Comparison of ENCODE assay signal across 8 cellular contexts in the genomic region with DNA sequence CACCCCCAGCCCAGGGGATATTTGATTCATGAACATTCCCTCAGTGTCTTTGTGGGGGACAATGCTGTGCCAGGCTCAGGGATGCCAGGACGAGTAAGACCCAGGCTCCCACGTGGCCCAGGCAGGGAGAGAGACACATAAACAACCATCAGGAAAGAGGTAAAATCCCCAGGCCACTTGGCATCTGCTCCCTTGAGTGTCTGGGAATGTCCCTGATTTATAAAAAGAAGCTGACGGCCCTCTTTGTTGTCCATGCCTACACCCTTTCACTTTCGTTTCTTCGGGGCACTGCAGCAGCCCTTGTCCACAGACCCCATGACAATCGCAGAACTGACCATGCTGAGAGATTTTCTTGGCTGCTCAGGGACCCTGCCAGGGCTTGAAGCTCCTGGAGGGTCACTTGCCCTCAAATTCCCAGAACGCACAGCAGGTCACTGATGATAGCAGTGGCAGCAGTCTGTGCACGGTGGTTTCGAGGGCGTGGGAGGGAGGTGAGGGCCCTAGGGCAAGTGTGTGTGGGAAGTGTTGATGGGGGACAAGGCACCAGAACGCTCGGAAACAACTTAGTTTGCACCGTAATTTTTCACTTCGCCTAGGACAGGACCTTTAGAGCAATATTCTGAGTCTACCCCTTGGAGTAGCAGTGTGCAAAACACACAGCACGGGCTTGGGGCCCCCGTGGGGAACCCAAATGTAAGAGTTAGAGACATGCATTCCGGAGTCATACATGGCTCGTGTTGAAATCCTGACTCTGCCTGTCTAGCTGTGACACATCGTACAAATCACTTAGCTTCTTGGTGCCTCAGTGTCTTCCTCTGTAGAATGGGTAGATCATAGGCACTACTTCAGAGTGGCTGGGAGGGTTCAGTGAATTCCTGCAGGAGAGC. TPM values are rescaled to one million over a fixed set of nuclear protein-coding genes. Genes with fewer than 3 reads are reported as not detected.
DNase-seq lines count a peak whose midpoint lies in the region; ATAC-seq, FAIRE-seq and TF ChIP-seq lines count a peak whose summit lies in the region.

No MANE protein-coding gene starts in this region.

- no peaks in the 10 kb centered on the region for H3K36me3 ChIP-seq in K562 (ENCODE audit: control insufficient read depth, insufficient read depth, low read length)
- no peaks in the 10 kb centered on the region for H3K36me3 ChIP-seq in lower lobe of right lung
- H3K36me3 ChIP-seq in stomach smooth muscle (ENCODE audit: control insufficient read depth in 2 of 2, insufficient read depth in 2 of 2, low read length in 2 of 2), result no peaks in the 10 kb centered on the region

- no peaks in the 10 kb centered on the region for H3K9me1 ChIP-seq in K562 (ENCODE audit: control insufficient read depth, insufficient read depth, low read length)

- WGBS in K562 (ENCODE audit: insufficient coverage, low coverage, missing lambda C conversion rate), result 1% methylated on average over 16 of the region's 19 CpGs

- H2AFZ ChIP-seq in K562 (ENCODE audit: low read depth, low read length), result peak overlapping the region; percentile 22; the same call in 1 of the 2 replicates

- POLR2A ChIA-PET in K562 (lab: Yijun Ruan, JAX), result interaction anchor here (1.0 kb wide), 1 partner anchor 43 kb away, joined by 4 read pairs; no protein-coding TSS in a partner anchor

- H3K9me3 ChIP-seq in K562 (replicated peaks; ENCODE audit: control insufficient read depth, insufficient read depth, low read depth, low read length), result no peaks in the 10 kb centered on the region
- no peaks in the 10 kb centered on the region for H3K9me3 ChIP-seq in lower lobe of right lung
- no peaks in the 10 kb centered on the region for H3K9me3 ChIP-seq in stomach smooth muscle (ENCODE audit: control insufficient read depth in 2 of 2, low read length in 2 of 2)

- CTCF ChIA-PET in Calu3 (lab: Charles Lee) (interaction anchor here (1.0 to 1.5 kb wide), 2 partner anchors 21 to 30 kb away, joined by 3 to 4 read pairs; no protein-coding TSS in a partner anchor), K562 (lab: Yijun Ruan, JAX; ENCODE audit: low intra/inter-chr PET ratio) (no interaction called here)

- TF ChIP-seq POLR2A in K562 (conservative IDR thresholded peaks at IDR 0.05), result no peak

- no peaks in the 10 kb centered on the region for H3K36me3 Mint-ChIP-seq in Calu3 (ENCODE audit: insufficient read depth, unreplicated experiment)

- H3K4me3 Mint-ChIP-seq in Calu3 (ENCODE audit: low read depth, unreplicated experiment), result peak overlapping the region; percentile 28

- FAIRE-seq in K562 (lab: Jason Lieb, UNC), result no peak

- DNase-seq in Calu3, result peak; percentile 34
- peak; percentile 76 for DNase-seq in M059J (ENCODE audit: low read depth)
- no peak for DNase-seq in K562 (ENCODE audit: extremely low read depth in 1 of 4, low spot score in 3 of 4)
- no peak for DNase-seq in lower lobe of right lung
- no peak for DNase-seq in DMS79 treated with DMSO at 0.1 percent for 48 hours (lab: John Stamatoyannopoulos, UW)
- DNase-seq in UCSD-AML1 (lab: John Stamatoyannopoulos, UW; ENCODE audit: unreplicated experiment), result no peak

- TF ChIP-seq CTCF in Calu3 (IDR thresholded peaks at IDR 0.05; ENCODE audit: unreplicated experiment) (no peak), K562 (IDR thresholded peaks at IDR 0.05 in 2 of 3, conservative IDR thresholded peaks at IDR 0.05 in 1 of 3; ENCODE audit: insufficient read depth in 2 of 3, low read depth in 1 of 3, low read length in 3 of 3) (no peak), lower lobe of right lung (IDR thresholded peaks at IDR 0.05) (no peak)

- H4K20me1 ChIP-seq in K562 (replicated peaks; ENCODE audit: control insufficient read depth, insufficient read depth, low read length), result no peaks in the 10 kb centered on the region; the same call in 1 of the 2 replicates

- intact Hi-C loops in Calu3 (cut with micrococcal nuclease; ENCODE audit: unreplicated experiment), result no loop called here
- intact Hi-C loops in K562 (cut with micrococcal nuclease), result no loop called here
- intact Hi-C loops in lower lobe of right lung (cut with DNase I), result no loop called here

- H3K27me3 ChIP-seq in K562 (ENCODE audit: control insufficient read depth in 2 of 2, insufficient read depth in 2 of 2, low read length in 2 of 2) (peaks cover 0 to 25% of the 10 kb centered on the region in 2 experiments; a peak in 3 of 5 replicates), lower lobe of right lung (ENCODE audit: low read depth) (no peaks in the 10 kb centered on the region), stomach smooth muscle (ENCODE audit: control insufficient read depth in 1 of 2, insufficient read depth in 2 of 2, low read length in 2 of 2) (no peaks in the 10 kb centered on the region)

- no peaks in the 10 kb centered on the region for H3K79me2 ChIP-seq in K562 (ENCODE audit: control insufficient read depth, insufficient read depth, low read length)

- no peaks in the 10 kb centered on the region for H3K9me3 Mint-ChIP-seq in Calu3 (ENCODE audit: low read depth, unreplicated experiment)

- H3K4me3 ChIP-seq in K562 (no peak overlapping the region), lower lobe of right lung (peak overlapping the region; percentile 57), stomach smooth muscle (ENCODE audit: low read length in 2 of 2) (peak overlapping the region; percentile 75 to 81)

- in situ Hi-C loops in K562 (cut with MboI), result no loop called here

- no peak for TF ChIP-seq EP300 in K562 (IDR thresholded peaks at IDR 0.05; ENCODE audit: low read length)

- no TSS peak for BruUV-seq in Calu3 (replicated peaks; lab: Mats Ljungman, UMichigan)
- no TSS peak for BruUV-seq in K562 (replicated peaks; lab: Mats Ljungman, UMichigan)

- peak overlapping the region; percentile 37 for H3K27ac Mint-ChIP-seq in Calu3 (ENCODE audit: unreplicated experiment)

- no peak for TF ChIP-seq RAD21 in K562 (CRISPR knock-in tag; conservative IDR thresholded peaks at IDR 0.05 in 1 of 2, IDR thresholded peaks at IDR 0.05 in 1 of 2)

- H3K4me1 ChIP-seq in K562 (replicated peaks in 1 of 2; ENCODE audit: control insufficient read depth in 2 of 2, insufficient read depth in 2 of 2, low read length in 2 of 2), result peaks cover 9 to 12% of the 10 kb centered on the region in 2 experiments; a peak in 4 of 5 replicates
- H3K4me1 ChIP-seq in lower lobe of right lung, result peaks cover 57% of the 10 kb centered on the region
- H3K4me1 ChIP-seq in stomach smooth muscle (ENCODE audit: control insufficient read depth, insufficient read depth, low read length), result peaks cover 27% of the 10 kb centered on the region

- H3K4me1 Mint-ChIP-seq in Calu3 (ENCODE audit: low read depth, unreplicated experiment), result peaks cover 37% of the 10 kb centered on the region

- H3K27ac ChIP-seq in K562 (ENCODE audit: extremely low read depth, low read depth, low read length), result no peak overlapping the region
- H3K27ac ChIP-seq in lower lobe of right lung, result peak overlapping the region; percentile 83
- peak overlapping the region; percentile 49 for H3K27ac ChIP-seq in stomach smooth muscle (ENCODE audit: low read length)

- peak overlapping the region; percentile 36 for H3K4me2 ChIP-seq in K562 (ENCODE audit: insufficient read depth, low read length)

- no peak overlapping the region for H3K9ac ChIP-seq in K562 (ENCODE audit: insufficient read depth in 1 of 2, low read depth in 2 of 2, low read length in 2 of 2)
- peak overlapping the region; percentile 59 to 64 for H3K9ac ChIP-seq in stomach smooth muscle (ENCODE audit: low read length in 2 of 2)

- peaks cover 5% of the 10 kb centered on the region for H3K27me3 Mint-ChIP-seq in Calu3 (ENCODE audit: unreplicated experiment)

- peak; percentile 40 for ATAC-seq in GM21390 (IDR thresholded peaks at IDR 0.05; ENCODE audit: unreplicated experiment)
- ATAC-seq in K562, result peak; percentile 28
- peak; percentile 69 to 81 for ATAC-seq in lower lobe of right lung

RNA-seq across cellular contexts. Expression of a gene that starts 4.7 kb away (rescaled TPM):
- total RNA-seq in Calu3 (2022), result 0.87 and 1.1 TPM in 2 replicates
- 0.07 and 0.34 TPM in 2 replicates for total RNA-seq in M059J (2014; rRNA removed; shearing (Covaris generic))
- total RNA-seq in K562 (2011; cell fraction: chromatin; rRNA removed; ENCODE audit: low replicate concordance), result not detected in 2 replicates
- total RNA-seq in K562 (2011; cell fraction: nucleolus; rRNA removed), result not detected in 2 replicates
- total RNA-seq in K562 (2011; cell fraction: nucleoplasm; rRNA removed), result not detected in 2 replicates
- not detected in 2 replicates for total RNA-seq in K562 (2014; rRNA removed)
- not detected in 2 replicates for total RNA-seq in K562 (2014; rRNA removed; fragmentation: Illumina TruSeq; extraction: Trizol)
- total RNA-seq in K562 (2015; rRNA removed; fragmentation: Illumina TruSeq; extraction: Trizol), result 0.04 TPM in 1 of 2 replicates, not detected in the other
- total RNA-seq in K562 (2021), result not detected in 2 replicates
- not detected in 2 replicates for polyA plus RNA-seq in K562 (2011; rRNA removed)
- not detected in 2 replicates for polyA plus RNA-seq in K562 (2011; cell fraction: cytosol; rRNA removed)
- polyA plus RNA-seq in K562 (2011; cell fraction: nucleus; rRNA removed), result not detected in 2 replicates
- polyA plus RNA-seq in K562 (2012), result 0.18 TPM in 1 of 2 replicates, not detected in the other
- not detected in 2 replicates for polyA plus RNA-seq in K562 (2014; fragmentation: Illumina TruSeq; extraction: Trizol)
- polyA plus RNA-seq in K562 (2014; fragmentation: Nextera tagmentation; extraction: Ambion mirVana), result not detected
- polyA plus RNA-seq in K562 (2014; rRNA removed), result not detected in 2 replicates
- polyA minus RNA-seq in K562 (2011; rRNA and poly(A)+ RNA removed), result 0.30 TPM in 1 of 2 replicates, not detected in the other
- polyA minus RNA-seq in K562 (2011; cell fraction: cytosol; rRNA and poly(A)+ RNA removed), result not detected in 2 replicates
- not detected in 2 replicates for polyA minus RNA-seq in K562 (2011; cell fraction: nucleus; rRNA and poly(A)+ RNA removed)
- 13.2 TPM for total RNA-seq in lower lobe of right lung

RNA-seq across cellular contexts. Expression of a gene that starts 17.0 kb away (rescaled TPM):
- total RNA-seq in Calu3 (2022) (not detected in 2 replicates), K562 (2014; rRNA removed) (not detected in 2 replicates), K562 (2014; rRNA removed; fragmentation: Illumina TruSeq; extraction: Trizol) (not detected in 2 replicates), K562 (2015; rRNA removed; fragmentation: Illumina TruSeq; extraction: Trizol) (0.04 TPM in 2 replicates), K562 (2021) (0.07 and 0.13 TPM in 2 replicates), lower lobe of right lung (15.4 TPM)
- not detected in 2 replicates for total RNA-seq in M059J (2014; rRNA removed; shearing (Covaris generic))
- not detected in 2 replicates for total RNA-seq in K562 (2011; cell fraction: chromatin; rRNA removed; ENCODE audit: low replicate concordance)
- total RNA-seq in K562 (2011; cell fraction: nucleolus; rRNA removed), result not detected in 2 replicates
- total RNA-seq in K562 (2011; cell fraction: nucleoplasm; rRNA removed), result not detected in 2 replicates
- polyA plus RNA-seq in K562 (2011; rRNA removed) (not detected in 2 replicates), K562 (2014; fragmentation: Illumina TruSeq; extraction: Trizol) (not detected in 2 replicates), K562 (2014; fragmentation: Nextera tagmentation; extraction: Ambion mirVana) (not detected), K562 (2014; rRNA removed) (not detected in 2 replicates)
- polyA plus RNA-seq in K562 (2011; cell fraction: cytosol; rRNA removed), result not detected in 2 replicates
- not detected in 2 replicates for polyA plus RNA-seq in K562 (2011; cell fraction: nucleus; rRNA removed)
- polyA plus RNA-seq in K562 (2012), result 0.03 TPM in 1 of 2 replicates, not detected in the other
- polyA minus RNA-seq in K562 (2011; rRNA and poly(A)+ RNA removed), result not detected in 2 replicates
- polyA minus RNA-seq in K562 (2011; cell fraction: cytosol; rRNA and poly(A)+ RNA removed), result not detected in 2 replicates
- polyA minus RNA-seq in K562 (2011; cell fraction: nucleus; rRNA and poly(A)+ RNA removed), result not detected in 2 replicates

RNA-seq across cellular contexts. Expression of a gene that starts 43.8 kb away (rescaled TPM):
- 29.2 and 31.8 TPM in 2 replicates for total RNA-seq in Calu3 (2022)
- 53.3 and 68.6 TPM in 2 replicates for total RNA-seq in M059J (2014; rRNA removed; shearing (Covaris generic))
- 8.0 and 30.7 TPM in 2 replicates for total RNA-seq in K562 (2011; cell fraction: chromatin; rRNA removed; ENCODE audit: low replicate concordance)
- 4.3 and 6.3 TPM in 2 replicates for total RNA-seq in K562 (2011; cell fraction: nucleolus; rRNA removed)
- 8.1 and 14.1 TPM in 2 replicates for total RNA-seq in K562 (2011; cell fraction: nucleoplasm; rRNA removed)
- 3.6 and 5.4 TPM in 2 replicates for total RNA-seq in K562 (2014; rRNA removed)
- 6.8 and 7.6 TPM in 2 replicates for total RNA-seq in K562 (2014; rRNA removed; fragmentation: Illumina TruSeq; extraction: Trizol)
- total RNA-seq in K562 (2015; rRNA removed; fragmentation: Illumina TruSeq; extraction: Trizol), result 4.2 and 4.8 TPM in 2 replicates
- 6.2 and 6.4 TPM in 2 replicates for total RNA-seq in K562 (2021)
- polyA plus RNA-seq in K562 (2011; rRNA removed), result 3.7 and 7.4 TPM in 2 replicates
- polyA plus RNA-seq in K562 (2011; cell fraction: cytosol; rRNA removed), result 1.5 and 2.0 TPM in 2 replicates
- 4.9 and 6.5 TPM in 2 replicates for polyA plus RNA-seq in K562 (2011; cell fraction: nucleus; rRNA removed)
- polyA plus RNA-seq in K562 (2012), result 3.8 and 5.5 TPM in 2 replicates
- 5.3 and 5.8 TPM in 2 replicates for polyA plus RNA-seq in K562 (2014; fragmentation: Illumina TruSeq; extraction: Trizol)
- polyA plus RNA-seq in K562 (2014; fragmentation: Nextera tagmentation; extraction: Ambion mirVana), result 1 to 10 TPM; 4.3 to 5.2 TPM
- polyA plus RNA-seq in K562 (2014; rRNA removed), result 2.8 and 3.4 TPM in 2 replicates
- polyA minus RNA-seq in K562 (2011; rRNA and poly(A)+ RNA removed), result 9.5 and 9.9 TPM in 2 replicates
- polyA minus RNA-seq in K562 (2011; cell fraction: cytosol; rRNA and poly(A)+ RNA removed), result 2.3 and 3.8 TPM in 2 replicates
- polyA minus RNA-seq in K562 (2011; cell fraction: nucleus; rRNA and poly(A)+ RNA removed), result 11.0 and 15.2 TPM in 2 replicates
- 45.8 TPM for total RNA-seq in lower lobe of right lung

Comparison
In these comparisons a context has a peak if more than half of its experiments do, and no peak if none do; other contexts are left out.
1. DNase-seq: peak in Calu3 (single experiment) and M059J (single experiment); none in K562 (0 of 4), lower lobe of right lung (single experiment), DMS79 treated with DMSO at 0.1 percent for 48 hours (single experiment) and UCSD-AML1 (single experiment).
2. H3K9ac ChIP-seq: peak in stomach smooth muscle (2 of 2); none in K562 (0 of 2).
3. RNA of a gene that starts 17.0 kb away (total RNA-seq): 15.4 TPM in lower lobe of right lung (single experiment); not detected in Calu3, 0.04 to 0.13 TPM in K562 and not detected in M059J; every median in the first group is over 10 times any median in the second.
4. Peak in every context shown above with its lines, with median percentiles within 50 percentile points of each other: ATAC-seq.